Comparison of ENCODE assay signal across 37 cellular contexts in the genomic region with DNA sequence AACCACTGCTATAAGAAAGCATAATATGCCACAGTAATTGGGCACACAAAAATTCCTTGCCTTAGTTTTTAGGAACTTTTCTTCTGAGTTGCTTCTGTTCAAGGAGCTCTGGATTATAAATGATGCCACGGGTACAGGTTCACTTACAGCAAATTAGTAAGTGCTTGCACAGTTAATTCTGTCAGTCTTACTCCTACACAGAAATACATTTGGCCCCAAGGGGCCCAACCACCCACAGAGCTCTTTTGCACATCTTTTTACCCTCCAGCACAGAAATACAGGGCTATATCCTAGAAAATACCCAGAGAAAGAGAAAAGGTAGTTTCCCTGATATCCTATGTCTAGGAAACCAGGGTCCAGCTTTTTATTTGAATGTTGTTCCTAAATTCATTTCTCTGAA.
DNase-seq lines count a peak whose midpoint lies in the region; ATAC-seq, FAIRE-seq and TF ChIP-seq lines count a peak whose summit lies in the region.
"Had no signal": no experiment of that assay in that cellular context is flagged by ENCODE, and none has a peak within 500 bp of the region (broad histone marks: within the 10 kb centered on the region; RNA-seq: fewer than 3 reads in every experiment).

No MANE protein-coding gene starts in this region.

- H2AFZ ChIP-seq in Karpas-422 (ENCODE audit: low read length): no peak overlapping the region
- H2AFZ ChIP-seq in GM12878 (ENCODE audit: control insufficient read depth, low read depth, low read length): no peak overlapping the region

- H3K27ac ChIP-seq in Karpas-422 (ENCODE audit: low read length): no peak overlapping the region
- H3K27ac ChIP-seq in GM12878 (ENCODE audit: control insufficient read depth, insufficient read depth): 0 out of 2 replicates have a peak overlapping the region, but pooled peaks have one; percentile 11
- H3K27ac ChIP-seq: 22Rv1; A549; BLaER1; BLaER1 treated with 17β-estradiol and CSF1 and Interleukin-3, amounts not matched to agents 10 nM and 100 nM; C4-2B had no signal

- no peak for TF ChIP-seq RAD21 in GM12878 (IDR thresholded peaks at IDR 0.05; ENCODE audit: insufficient read depth, low read depth, low read length)

- no peak for ATAC-seq in GM12878
- ATAC-seq: A549; CD8-positive, alpha-beta T cell had no signal

- peak overlapping the region; percentile 14 for H3K4me2 ChIP-seq in Karpas-422 (ENCODE audit: low read depth, low read length, poor library complexity, severe bottlenecking)
- no peak overlapping the region for H3K4me2 ChIP-seq in GM12878 (ENCODE audit: control insufficient read depth, insufficient read depth)
- H3K4me2 ChIP-seq: A549, BLaER1 had no signal

- H3K9ac ChIP-seq in Karpas-422 (ENCODE audit: low read length): no peak overlapping the region
- no peak overlapping the region for H3K9ac ChIP-seq in GM12878 (ENCODE audit: control insufficient read depth, insufficient read depth, low read length)
- H3K9ac ChIP-seq: BLaER1; BLaER1 treated with 17β-estradiol and CSF1 and Interleukin-3, amounts not matched to agents 10 nM and 100 nM had no signal

- no peak for TF ChIP-seq POLR2A in GM12878 (IDR thresholded peaks at IDR 0.05; ENCODE audit: low read depth, low read length)

- intact Hi-C loops in GM12878 (cut with micrococcal nuclease; ENCODE audit: unreplicated experiment): no loop called here

- no TSS peak for BruUV-seq in GM12878 (replicated peaks; lab: Mats Ljungman, UMichigan)

- DNase-seq in GM10266 (ENCODE audit: extremely low spot score) (peak; percentile 12), Karpas-422 (peak; percentile 53), GM12878 (ENCODE audit: low read depth, low spot score) (no peak), putamen (ENCODE audit: low spot score) (peak; percentile 66), activated gamma-delta T cell (lab: John Stamatoyannopoulos, UW) (no peak), NCI-H1105 (lab: John Stamatoyannopoulos, UW) (no peak), hippocampal formation (lab: John Stamatoyannopoulos, UW) (no peak)
- no peak for DNase-seq in activated CD4-positive, alpha-beta memory T cell treated with anti-CD3 and anti-CD28 coated beads, Interleukin-2, amount 10 ng/mL, durations not matched to agents 7 days and 5 days
- DNase-seq: 8988T; ACHN; AML-193; BE2C; C1 segment of cervical spinal cord; Caco-2; Calu3; CD4-positive, alpha-beta memory T cell; CD4-positive, alpha-beta T cell; CD4-positive, CD25-positive, alpha-beta regulatory T cell; CD8-positive, alpha-beta memory T cell; CD8-positive, alpha-beta T cell; COR-L47; DMS 273 treated with DMSO at 0.1 percent for 48 hours; DMS153; DMS53; DMS79; DMS79 treated with DMSO at 0.1 percent for 48 hours; DND-41; EL had no signal

- peaks cover 11% of the 10 kb centered on the region; the same call in 1 of the 2 replicates for H4K20me1 ChIP-seq in Karpas-422 (ENCODE audit: insufficient read depth, low read depth, low read length)
- no peaks in the 10 kb centered on the region; the same call in 1 of the 2 replicates for H4K20me1 ChIP-seq in GM12878 (ENCODE audit: control insufficient read depth, insufficient read depth)

- no peak for TF ChIP-seq CTCF in GM10266 (IDR thresholded peaks at IDR 0.05; ENCODE audit: control insufficient read depth, insufficient read depth, low read depth, missing control alignments)
- TF ChIP-seq CTCF in GM12878 (IDR thresholded peaks at IDR 0.05 in 2 of 3, conservative IDR thresholded peaks at IDR 0.05 in 1 of 3; ENCODE audit: control insufficient read depth in 2 of 3, extremely low read depth in 1 of 3, insufficient read depth in 1 of 3, low read depth in 3 of 3, low read length in 3 of 3): no peak

- H3K4me3 ChIP-seq in Karpas-422 (ENCODE audit: low read length) (no peak overlapping the region), GM12878 (no peak overlapping the region)
- H3K4me3 ChIP-seq: A549; BLaER1; BLaER1 treated with 17β-estradiol and CSF1 and Interleukin-3, amounts not matched to agents 10 nM and 100 nM had no signal

- H3K9me2 ChIP-seq in Karpas-422 (replicated peaks; ENCODE audit: insufficient read depth, low read length): no peaks in the 10 kb centered on the region

- no peaks in the 10 kb centered on the region for H3K36me3 ChIP-seq in Karpas-422 (ENCODE audit: insufficient read depth, low read length)
- peaks cover 0 to 3% of the 10 kb centered on the region in 2 experiments; a peak in 2 of 4 replicates for H3K36me3 ChIP-seq in GM12878 (ENCODE audit: control insufficient read depth in 2 of 2, insufficient read depth in 2 of 2, low read length in 1 of 2)
- H3K36me3 ChIP-seq: BE2C had no signal

- 0% methylated on average over 1 of the region's 1 CpG for WGBS in GM12878 (ENCODE audit: insufficient coverage, insufficient replicate concordance, low lambda C conversion rate, missing lambda C conversion rate)

- no peaks in the 10 kb centered on the region for H3K27me3 ChIP-seq in Karpas-422 (ENCODE audit: low read length)
- H3K27me3 ChIP-seq in GM12878 (replicated peaks in 1 of 2; ENCODE audit: control insufficient read depth in 2 of 2, insufficient read depth in 2 of 2, low read length in 1 of 2): no peaks in the 10 kb centered on the region
- H3K27me3 ChIP-seq: BE2C; BLaER1; BLaER1 treated with 17β-estradiol and CSF1 and Interleukin-3, amounts not matched to agents 10 nM and 100 nM had no signal

- H3K27ac Mint-ChIP-seq in activated CD4-positive, alpha-beta memory T cell treated with anti-CD3 and anti-CD28 coated beads, Interleukin-2, amount 10 ng/mL, durations not matched to agents 7 days and 5 days: no peak overlapping the region
- H3K27ac Mint-ChIP-seq: B cell; CD14-positive monocyte; CD4-positive, alpha-beta T cell; CD8-positive, alpha-beta T cell had no signal

- TF ChIP-seq EP300 in GM12878 (IDR thresholded peaks at IDR 0.05; ENCODE audit: borderline replicate concordance in 1 of 2, control insufficient read depth in 1 of 2, low read depth in 2 of 2, low read length in 2 of 2): no peak

- peaks cover 16% of the 10 kb centered on the region; the same call in 1 of the 2 replicates for H3K79me2 ChIP-seq in Karpas-422 (ENCODE audit: low read length)
- peaks cover 4% of the 10 kb centered on the region for H3K79me2 ChIP-seq in GM12878 (ENCODE audit: control insufficient read depth, insufficient read depth, low read length)

- RAD21 ChIA-PET in GM12878 (lab: Charles Lee; ENCODE audit: unreplicated experiment): interaction anchor here (0.6 to 7.4 kb wide), 14 partner anchors 11 to 86 kb away, joined by 3 to 130 read pairs (median 7); no protein-coding TSS in a partner anchor

- no peaks in the 10 kb centered on the region for H3K27me3 Mint-ChIP-seq in activated CD4-positive, alpha-beta memory T cell treated with anti-CD3 and anti-CD28 coated beads, Interleukin-2, amount 10 ng/mL, durations not matched to agents 7 days and 5 days
- H3K27me3 Mint-ChIP-seq: B cell; CD4-positive, alpha-beta memory T cell; CD4-positive, alpha-beta T cell; CD4-positive, CD25-positive, alpha-beta regulatory T cell; CD8-positive, alpha-beta memory T cell had no signal

- H3K4me3 Mint-ChIP-seq in activated CD4-positive, alpha-beta memory T cell treated with anti-CD3 and anti-CD28 coated beads, Interleukin-2, amount 10 ng/mL, durations not matched to agents 7 days and 5 days: no peak overlapping the region
- H3K4me3 Mint-ChIP-seq: B cell; CD14-positive monocyte; CD4-positive, alpha-beta memory T cell; CD4-positive, alpha-beta T cell; CD4-positive, CD25-positive, alpha-beta regulatory T cell; CD8-positive, alpha-beta memory T cell; CD8-positive, alpha-beta T cell had no signal

- H3K9me3 ChIP-seq in Karpas-422 (ENCODE audit: low read length) (no peaks in the 10 kb centered on the region), GM12878 (replicated peaks; ENCODE audit: control insufficient read depth, insufficient read depth, low read length) (no peaks in the 10 kb centered on the region)
- H3K9me3 ChIP-seq: A549; BE2C; BLaER1; BLaER1 treated with 17β-estradiol and CSF1 and Interleukin-3, amounts not matched to agents 10 nM and 100 nM; Caco-2 had no signal

- POLR2A ChIA-PET in GM12878 (lab: Charles Lee): interaction anchor here (0.6 to 4.9 kb wide), 11 partner anchors 9 to 1355 kb away, joined by 3 to 69 read pairs (median 4); no protein-coding TSS in a partner anchor
- POLR2A ChIA-PET in activated CD4-positive, alpha-beta memory T cell treated with anti-CD3 and anti-CD28 coated beads, Interleukin-2, amount 10 ng/mL, durations not matched to agents 7 days and 5 days (lab: Charles Lee): no interaction called here

- CTCF ChIA-PET in GM12878 (lab: Yijun Ruan, JAX): interaction anchor here (0.7 to 9.9 kb wide), 12 partner anchors 12 to 139 kb away, joined by 3 to 135 read pairs (median 4); a partner anchor contains a TSS
- CTCF ChIA-PET in activated CD4-positive, alpha-beta memory T cell treated with anti-CD3 and anti-CD28 coated beads, Interleukin-2, amount 10 ng/mL, durations not matched to agents 7 days and 5 days (lab: Charles Lee): interaction anchor here (1.4 to 4.1 kb wide), 2 partner anchors 12 to 51 kb away, joined by 3 to 17 read pairs; no protein-coding TSS in a partner anchor

- H3K36me3 Mint-ChIP-seq in activated CD4-positive, alpha-beta memory T cell treated with anti-CD3 and anti-CD28 coated beads, Interleukin-2, amount 10 ng/mL, durations not matched to agents 7 days and 5 days (ENCODE audit: low read depth): peaks cover 6% of the 10 kb centered on the region

- H3K4me1 ChIP-seq in Karpas-422 (ENCODE audit: low read length): peaks cover 31% of the 10 kb centered on the region
- peaks cover 16% of the 10 kb centered on the region for H3K4me1 ChIP-seq in GM12878 (ENCODE audit: control insufficient read depth, insufficient read depth, low read length)

- no peak for FAIRE-seq in GM12878 (lab: Jason Lieb, UNC)
- FAIRE-seq: A204.1, A549, D721Med had no signal

- in situ Hi-C loops in GM12878 (cut with MboI): no loop called here

- no peaks in the 10 kb centered on the region for H3K9me3 Mint-ChIP-seq in activated CD4-positive, alpha-beta memory T cell treated with anti-CD3 and anti-CD28 coated beads, Interleukin-2, amount 10 ng/mL, durations not matched to agents 7 days and 5 days
- H3K9me3 Mint-ChIP-seq: CD14-positive monocyte; CD4-positive, alpha-beta memory T cell; CD4-positive, alpha-beta T cell; CD4-positive, CD25-positive, alpha-beta regulatory T cell; CD8-positive, alpha-beta memory T cell; CD8-positive, alpha-beta T cell had no signal

- SMC1A ChIA-PET in GM12878 (lab: Charles Lee; ENCODE audit: uncharacterized antibody, unreplicated experiment): interaction anchor here (0.7 to 11.2 kb wide), 15 partner anchors 9 to 76 kb away, joined by 3 to 171 read pairs (median 4); no protein-coding TSS in a partner anchor

- peaks cover 34% of the 10 kb centered on the region for H3K4me1 Mint-ChIP-seq in activated CD4-positive, alpha-beta memory T cell treated with anti-CD3 and anti-CD28 coated beads, Interleukin-2, amount 10 ng/mL, durations not matched to agents 7 days and 5 days
- H3K4me1 Mint-ChIP-seq: CD14-positive monocyte had no signal

TF ChIP-seq in GM12878, 131 proteins besides CTCF, POLR2A, EP300 and RAD21 (continues in another document):
- no peak for TF ChIP-seq NFXL1 (IDR thresholded peaks at IDR 0.05; ENCODE audit: borderline replicate concordance)

Comparison
In these comparisons a context has a peak if more than half of its experiments do, and no peak if none do; other contexts are left out.
1. DNase-seq: peak in GM10266 (single experiment), Karpas-422 (single experiment) and putamen (single experiment); none in GM12878 (single experiment), activated gamma-delta T cell (single experiment), NCI-H1105 (single experiment), activated CD4-positive, alpha-beta memory T cell treated with anti-CD3 and anti-CD28 coated beads, Interleukin-2, amount 10 ng/mL, durations not matched to agents 7 days and 5 days (single experiment) and hippocampal formation (0 of 2).